ENCODE assay signal across 8 cellular contexts in the genomic region with DNA sequence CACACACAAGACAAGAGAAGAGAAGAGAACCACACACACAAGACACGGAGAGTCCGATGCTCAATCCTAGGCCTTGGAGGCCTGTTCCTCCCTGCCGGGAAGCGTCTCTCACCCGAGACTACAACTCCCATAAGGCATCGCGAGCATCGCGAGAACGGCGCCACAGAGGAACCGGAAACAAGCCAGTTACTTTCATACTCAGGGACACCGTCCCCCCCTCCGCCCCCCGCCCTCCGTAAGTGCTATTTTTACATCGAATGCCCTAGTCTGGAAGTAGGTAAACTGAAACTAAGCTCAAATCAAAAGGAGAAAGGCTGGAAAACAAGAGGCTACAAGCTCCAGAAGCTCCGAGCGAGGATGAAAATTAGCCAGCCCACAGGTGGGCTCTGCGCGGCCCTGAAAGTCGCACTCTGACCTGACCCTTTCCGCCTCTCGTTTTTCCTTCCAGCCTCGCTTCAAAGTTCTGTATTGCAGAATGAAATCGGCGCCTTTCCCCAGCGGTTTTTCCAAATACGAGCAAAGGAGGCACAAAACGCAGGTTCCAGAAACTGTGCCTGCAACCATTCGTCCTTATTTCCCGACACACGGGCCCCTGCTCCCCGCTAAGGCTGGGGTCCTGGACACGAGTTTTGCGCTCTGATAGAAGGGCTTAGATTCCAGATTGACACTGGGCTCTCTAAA. TPM values are rescaled to one million over a fixed set of nuclear protein-coding genes. Genes with fewer than 3 reads are reported as not detected.
DNase-seq lines count a peak whose midpoint lies in the region; ATAC-seq and TF ChIP-seq lines count a peak whose summit lies in the region.

No MANE protein-coding gene starts in this region.

- H2AFZ ChIP-seq in OCI-LY3 (ENCODE audit: low read depth, low read length): peak overlapping the region; percentile 77; the same call in 1 of the 2 replicates

- DNase-seq in DMS 273 treated with DMSO at 0.1 percent for 48 hours (lab: John Stamatoyannopoulos, UW) (peak; percentile 74), HuH-7.5 (ENCODE audit: low spot score) (peak; percentile 60), activated T-cell treated with anti-CD3 and anti-CD28 coated beads for 4 hours (peak; percentile 93), erythroblast (lab: John Stamatoyannopoulos, UW) (peak; percentile 94 to 95), mucosa of gallbladder (ENCODE audit: low spot score) (peak; percentile 97)
- DNase-seq in stimulated activated CD8-positive, alpha-beta memory T cell treated with anti-CD3 and anti-CD28 coated beads, Interleukin-4, amount 100 ng/mL, for 24 hours (ENCODE audit: low read depth): peak; percentile 88

- peaks cover 3% of the 10 kb centered on the region for H3K4me1 ChIP-seq in OCI-LY3 (ENCODE audit: low read length)

- TF ChIP-seq CTCF in OCI-LY3 (IDR thresholded peaks at IDR 0.05; ENCODE audit: low read depth, low read length): no peak

- H3K4me2 ChIP-seq in OCI-LY3 (ENCODE audit: low read length): peak overlapping the region; percentile 83

- no peaks in the 10 kb centered on the region for H3K9me3 ChIP-seq in OCI-LY3 (ENCODE audit: insufficient read depth, low read length)

- peak overlapping the region; percentile 84 for H3K4me3 ChIP-seq in OCI-LY3 (ENCODE audit: low read length)

- no peaks in the 10 kb centered on the region for H4K20me1 ChIP-seq in OCI-LY3 (ENCODE audit: insufficient read depth, low read length)

- peak; percentile 96 for ATAC-seq in GM21528 (IDR thresholded peaks at IDR 0.05; ENCODE audit: low FRiP score, unreplicated experiment)

- H3K9ac ChIP-seq in OCI-LY3 (ENCODE audit: low read length): peak overlapping the region; percentile 92

- no peaks in the 10 kb centered on the region for H3K79me2 ChIP-seq in OCI-LY3 (ENCODE audit: low read length)

- TF ChIP-seq POLR2A in erythroblast (IDR thresholded peaks at IDR 0.05; ENCODE audit: low read length): peak; percentile 77

- H3K27me3 ChIP-seq in OCI-LY3 (ENCODE audit: low read depth, low read length): no peaks in the 10 kb centered on the region

- H3K27ac ChIP-seq in OCI-LY3 (ENCODE audit: low read length): peak overlapping the region; percentile 77

- H3K36me3 ChIP-seq in OCI-LY3 (replicated peaks; ENCODE audit: low read depth, low read length): no peaks in the 10 kb centered on the region

RNA-seq across cellular contexts. Expression of a gene that starts 11.5 kb away (rescaled TPM):
- 11.7 TPM for total RNA-seq in mucosa of gallbladder

RNA-seq across cellular contexts. Expression of a gene that starts 35.0 kb away (rescaled TPM):
- 19.5 TPM for total RNA-seq in mucosa of gallbladder

Comparison
In these comparisons a context has a peak if more than half of its experiments do, and no peak if none do; other contexts are left out.
1. Peak in every context shown above with its lines: DNase-seq, ATAC-seq, H3K4me3 ChIP-seq and H3K27ac ChIP-seq.